ENCODE assay signal across 1 cellular context in genomic region chr16:2663553-2664521, GRCh38.
A peak's percentile ranks its signal among the peaks of the same experiment; 100 is the strongest.
TF ChIP-seq lines count a peak whose summit lies in the region.

No MANE protein-coding gene starts in this region.

TF ChIP-seq in HEK293, 187 proteins besides CTCF, POLR2A, EP300 and RAD21 (continued from another document):
- TF ChIP-seq REST (tag by site-specific recombination; IDR thresholded peaks at IDR 0.05) (no peak), ZNF585B (tag by site-specific recombination; IDR thresholded peaks at IDR 0.05) (no peak), ZNF560 (tag by site-specific recombination; IDR thresholded peaks at IDR 0.05; ENCODE audit: borderline replicate concordance) (no peak), ZNF394 (tag by site-specific recombination; IDR thresholded peaks at IDR 0.05; ENCODE audit: borderline replicate concordance) (peak; percentile 33; the same call in 1 of the 2 replicates), ZNF16 (tag by site-specific recombination; IDR thresholded peaks at IDR 0.05; ENCODE audit: low read depth) (no peak), GLIS2 (tag by site-specific recombination; IDR thresholded peaks at IDR 0.05) (no peak), PRDM1 (tag by site-specific recombination; IDR thresholded peaks at IDR 0.05) (0 out of 2 replicates have a peak, but pooled peaks have one; percentile 42), ZNF350 (tag by site-specific recombination; IDR thresholded peaks at IDR 0.05) (no peak), ZNF473 (tag by site-specific recombination; IDR thresholded peaks at IDR 0.05) (no peak), MYNN (tag by site-specific recombination; IDR thresholded peaks at IDR 0.05; ENCODE audit: borderline replicate concordance) (no peak), ZNF404 (tag by site-specific recombination; IDR thresholded peaks at IDR 0.05) (no peak), ZNF274 (IDR thresholded peaks at IDR 0.05; ENCODE audit: low read length) (no peak), ZNF274 (tag by site-specific recombination; IDR thresholded peaks at IDR 0.05; ENCODE audit: borderline replicate concordance) (no peak), ZNF10 (tag by site-specific recombination; IDR thresholded peaks at IDR 0.05) (no peak), PRDM4 (tag by site-specific recombination; IDR thresholded peaks at IDR 0.05) (peak; percentile 84), ZNF600 (tag by site-specific recombination; IDR thresholded peaks at IDR 0.05) (peak; percentile 74), ZNF133 (tag by site-specific recombination; IDR thresholded peaks at IDR 0.05) (no peak), KLF1 (tag by site-specific recombination; IDR thresholded peaks at IDR 0.05) (no peak), ZNF366 (tag by site-specific recombination; conservative IDR thresholded peaks at IDR 0.05) (peak; percentile 43), ZNF624 (tag by site-specific recombination; IDR thresholded peaks at IDR 0.05) (no peak), ZNF555 (tag by site-specific recombination; conservative IDR thresholded peaks at IDR 0.05) (no peak), FEZF1 (tag by site-specific recombination; IDR thresholded peaks at IDR 0.05) (peak; percentile 77; the same call in 1 of the 2 replicates), OVOL3 (tag by site-specific recombination; IDR thresholded peaks at IDR 0.05) (no peak), ZNF157 (tag by site-specific recombination; IDR thresholded peaks at IDR 0.05) (no peak), ZNF341 (tag by site-specific recombination; IDR thresholded peaks at IDR 0.05; ENCODE audit: low read depth) (peak; percentile 51), ZNF114 (tag by site-specific recombination; IDR thresholded peaks at IDR 0.05) (no peak), SP7 (tag by site-specific recombination; IDR thresholded peaks at IDR 0.05) (peak; percentile 83), KLF10 (tag by site-specific recombination; IDR thresholded peaks at IDR 0.05) (peak; percentile 8; the same call in 1 of the 2 replicates), ZNF707 (tag by site-specific recombination; IDR thresholded peaks at IDR 0.05) (no peak), ZNF792 (tag by site-specific recombination; IDR thresholded peaks at IDR 0.05) (no peak), ZNF654 (tag by site-specific recombination; IDR thresholded peaks at IDR 0.05; ENCODE audit: low read depth) (no peak), ZNF639 (tag by site-specific recombination; IDR thresholded peaks at IDR 0.05) (no peak), ZNF660 (tag by site-specific recombination; IDR thresholded peaks at IDR 0.05) (0 out of 2 replicates have a peak, but pooled peaks have one; percentile 6), ZBTB6 (tag by site-specific recombination; IDR thresholded peaks at IDR 0.05) (no peak), RBAK (tag by site-specific recombination; IDR thresholded peaks at IDR 0.05) (no peak), OSR2 (tag by site-specific recombination; IDR thresholded peaks at IDR 0.05) (peak; percentile 86), ZNF513 (tag by site-specific recombination; IDR thresholded peaks at IDR 0.05) (no peak)
